Comparison of ENCODE assay signal across 21 cellular contexts in genomic region chr10:88216976-88217375, GRCh38.
DNase-seq lines count a peak whose midpoint lies in the region; ATAC-seq and TF ChIP-seq lines count a peak whose summit lies in the region.
"Had no signal": no experiment of that assay in that cellular context is flagged by ENCODE, and none has a peak within 500 bp of the region (broad histone marks: within the 10 kb centered on the region; RNA-seq: fewer than 3 reads in every experiment).

No MANE protein-coding gene starts in this region.

- no peaks in the 10 kb centered on the region for H3K27me3 ChIP-seq in tibial nerve
- H3K27me3 ChIP-seq: BLaER1 treated with 17β-estradiol and CSF1 and Interleukin-3, amounts not matched to agents 10 nM and 100 nM; brain microvascular endothelial cell; dorsolateral prefrontal cortex; upper lobe of right lung had no signal

- 93 to 96% methylated on average over 3 of the region's 3 CpGs for WGBS in tibial nerve, 2 donors

- no peak overlapping the region for H3K4me3 ChIP-seq in tibial nerve
- H3K4me3 ChIP-seq: BLaER1 treated with 17β-estradiol and CSF1 and Interleukin-3, amounts not matched to agents 10 nM and 100 nM; dorsolateral prefrontal cortex; upper lobe of right lung had no signal

- H3K27ac Mint-ChIP-seq in memory B cell = peak overlapping the region; percentile 13
- H3K27ac Mint-ChIP-seq: activated naive CD8-positive, alpha-beta T cell; natural killer cell treated with Interleukin-12 subunit alpha and Interleukin-12 subunit beta and Interleukin-15 and Interleukin-18, amount 100 ng/mL, for 72 hours had no signal

- peaks cover 19% of the 10 kb centered on the region for H3K4me1 Mint-ChIP-seq in memory B cell

- H3K27me3 Mint-ChIP-seq in memory B cell = no peaks in the 10 kb centered on the region
- H3K27me3 Mint-ChIP-seq: activated naive CD8-positive, alpha-beta T cell had no signal

- H3K27ac ChIP-seq in tibial nerve = no peak overlapping the region
- H3K27ac ChIP-seq: BLaER1 treated with 17β-estradiol and CSF1 and Interleukin-3, amounts not matched to agents 10 nM and 100 nM; brain microvascular endothelial cell; dorsolateral prefrontal cortex; upper lobe of right lung had no signal

- peaks cover 0 to 18% (median 8%) of the 10 kb centered on the region in 4 donors for H3K4me1 ChIP-seq in tibial nerve
- H3K4me1 ChIP-seq: BLaER1 treated with 17β-estradiol and CSF1 and Interleukin-3, amounts not matched to agents 10 nM and 100 nM; upper lobe of right lung had no signal

- ATAC-seq in GM18498 (IDR thresholded peaks at IDR 0.05; ENCODE audit: unreplicated experiment) = peak; percentile 72
- peak; percentile 70 for ATAC-seq in GM21786 (IDR thresholded peaks at IDR 0.05; ENCODE audit: unreplicated experiment)
- ATAC-seq in memory B cell (ENCODE audit: low read depth) = peak; percentile 80
- ATAC-seq: natural killer cell treated with Interleukin-12 subunit alpha and Interleukin-12 subunit beta and Interleukin-15 and Interleukin-18, amount 100 ng/mL, for 72 hours; upper lobe of right lung had no signal

- H3K36me3 ChIP-seq in tibial nerve = no peaks in the 10 kb centered on the region
- H3K36me3 ChIP-seq: BLaER1 treated with 17β-estradiol and CSF1 and Interleukin-3, amounts not matched to agents 10 nM and 100 nM; brain microvascular endothelial cell; upper lobe of right lung had no signal

- no peaks in the 10 kb centered on the region for H3K36me3 Mint-ChIP-seq in memory B cell
- H3K36me3 Mint-ChIP-seq: activated naive CD8-positive, alpha-beta T cell; natural killer cell treated with Interleukin-12 subunit alpha and Interleukin-12 subunit beta and Interleukin-15 and Interleukin-18, amount 100 ng/mL, for 72 hours had no signal

- no peak for TF ChIP-seq CTCF in tibial nerve (IDR thresholded peaks at IDR 0.05)

- DNase-seq in NCI-H524 treated with DMSO at 0.1 percent for 48 hours (lab: John Stamatoyannopoulos, UW) = peak; percentile 18
- DNase-seq in memory B cell (ENCODE audit: low spot score in 2 of 2) = peak in 1 of 2 donors; percentile 7
- DNase-seq in SW 1271 (lab: John Stamatoyannopoulos, UW) = no peak
- no peak for DNase-seq in tibial nerve (ENCODE audit: low spot score in 2 of 2)
- no peak for DNase-seq in stimulated activated CD4-positive, alpha-beta T cell treated with anti-CD3 and anti-CD28 coated beads, Interleukin-4, amount 100 ng/mL, for 4 hours
- no peak for DNase-seq in activated gamma-delta T cell (lab: John Stamatoyannopoulos, UW)
- DNase-seq: activated CD4-positive, alpha-beta T cell treated with anti-CD3 and anti-CD28 coated beads, Interleukin-2, amount 50 U/mL, for 1 hour; activated T-cell treated with anti-CD3 and anti-CD28 coated beads, Interleukin-2, amount 50 U/mL, for 1 hour; brain microvascular endothelial cell; DMS153; dorsolateral prefrontal cortex; NCI-H1092; SHP77 treated with DMSO at 0.1 percent for 48 hours; stimulated activated naive CD4-positive, alpha-beta T cell treated with Interleukin-2 at 50 U/mL for 16 hours; T-helper 9 cell; upper lobe of right lung had no signal

- H3K9me3 Mint-ChIP-seq in memory B cell = no peaks in the 10 kb centered on the region
- H3K9me3 Mint-ChIP-seq: natural killer cell treated with Interleukin-12 subunit alpha and Interleukin-12 subunit beta and Interleukin-15 and Interleukin-18, amount 100 ng/mL, for 72 hours had no signal

- no peaks in the 10 kb centered on the region for H3K9me3 ChIP-seq in tibial nerve
- H3K9me3 ChIP-seq: upper lobe of right lung had no signal

- TF ChIP-seq POLR2A in tibial nerve (IDR thresholded peaks at IDR 0.05) = no peak

- TF ChIP-seq EP300 in tibial nerve (IDR thresholded peaks at IDR 0.05) = no peak

- no peak overlapping the region for H3K4me3 Mint-ChIP-seq in memory B cell
- H3K4me3 Mint-ChIP-seq: activated naive CD8-positive, alpha-beta T cell; natural killer cell treated with Interleukin-12 subunit alpha and Interleukin-12 subunit beta and Interleukin-15 and Interleukin-18, amount 100 ng/mL, for 72 hours had no signal
